Comparison of ENCODE assay signal across 9 cellular contexts in the genomic region with DNA sequence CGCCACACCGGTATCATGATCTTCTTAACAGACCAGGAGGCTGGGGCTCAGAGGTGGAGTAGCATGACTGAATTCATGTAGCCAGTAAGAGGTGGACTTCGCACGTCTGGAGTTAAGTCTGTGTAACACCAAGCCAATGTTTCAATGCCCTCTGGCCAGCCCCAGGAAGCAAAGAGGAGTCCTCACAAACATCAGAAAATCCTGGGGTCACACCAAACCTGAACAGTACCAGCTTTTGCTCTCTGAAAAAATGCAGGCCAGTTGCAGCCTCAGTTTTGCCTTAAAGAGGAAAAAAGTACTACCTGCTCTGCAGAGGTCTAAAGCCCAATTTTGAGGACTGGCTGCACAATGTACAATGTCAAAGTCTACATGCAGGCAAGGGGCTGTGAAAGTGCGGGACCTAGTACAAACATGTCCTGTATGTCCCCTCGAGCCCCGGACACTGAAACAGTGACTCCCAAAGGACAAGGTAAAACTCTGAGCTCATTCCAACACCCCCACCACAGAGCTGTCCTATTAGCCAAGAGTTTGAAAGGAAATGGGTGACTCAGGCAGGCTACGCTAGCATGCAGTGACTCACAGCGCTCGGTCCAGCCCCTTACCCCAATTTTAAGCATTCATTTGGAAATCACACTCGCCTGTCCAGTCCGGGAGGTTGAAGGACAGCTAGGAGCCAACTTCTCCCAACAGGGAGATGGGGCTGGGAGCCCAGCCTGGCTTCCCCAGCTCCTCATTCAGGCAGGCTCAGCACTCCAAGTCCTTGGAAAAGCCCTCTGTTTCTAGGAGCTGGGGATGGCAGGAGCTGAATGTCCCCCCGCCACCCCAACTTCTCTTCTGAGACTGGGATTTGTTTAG. TPM values are rescaled to one million over a fixed set of nuclear protein-coding genes. Genes with fewer than 3 reads are reported as not detected.
DNase-seq lines count a peak whose midpoint lies in the region; ATAC-seq, FAIRE-seq and TF ChIP-seq lines count a peak whose summit lies in the region.
"Had no signal": no experiment of that assay in that cellular context is flagged by ENCODE, and none has a peak within 500 bp of the region (broad histone marks: within the 10 kb centered on the region; RNA-seq: fewer than 3 reads in every experiment).

No MANE protein-coding gene starts in this region.

- H2AFZ ChIP-seq in K562 (ENCODE audit: low read depth, low read length): no peak overlapping the region; the same call in 1 of the 2 replicates

- peaks cover 15% of the 10 kb centered on the region; the same call in 2 of the 3 replicates for H3K79me2 ChIP-seq in K562 (ENCODE audit: control insufficient read depth, insufficient read depth, low read length)

- in situ Hi-C loops in K562 (cut with MboI): no loop called here

- H3K9me1 ChIP-seq in K562 (ENCODE audit: control insufficient read depth, insufficient read depth, low read length): no peaks in the 10 kb centered on the region

- intact Hi-C loops in K562 (cut with micrococcal nuclease): no loop called here
- intact Hi-C loops in left lung (cut with DNase I): no loop called here

- TF ChIP-seq POLR2A in K562 (conservative IDR thresholded peaks at IDR 0.05): peak; percentile 40; the same call in 1 of the 2 replicates
- TF ChIP-seq POLR2A in upper lobe of left lung (IDR thresholded peaks at IDR 0.05): peak in 3 of 4 donors; percentile 27 to 70 (median 52)

- H3K27ac ChIP-seq in K562 (ENCODE audit: extremely low read depth, low read depth, low read length): peak overlapping the region; percentile 86
- peak overlapping the region; percentile 75 to 79 for H3K27ac ChIP-seq in left lung
- peak overlapping the region; percentile 91 to 92 (median 92) for H3K27ac ChIP-seq in upper lobe of left lung

- H3K4me3 ChIP-seq in K562: no peak overlapping the region
- peak overlapping the region; percentile 17 to 66 for H3K4me3 ChIP-seq in left lung
- H3K4me3 ChIP-seq in upper lobe of left lung: peak overlapping the region in 3 of 4 donors; percentile 55 to 88 (median 74)

- ATAC-seq in K562: peak; percentile 63
- peak; percentile 17 for ATAC-seq in left lung
- peak; percentile 42 to 60 for ATAC-seq in upper lobe of left lung (ENCODE audit: low FRiP score in 2 of 2)
- no peak for ATAC-seq in HG02678 (IDR thresholded peaks at IDR 0.05; ENCODE audit: unreplicated experiment)

- H3K9me3 ChIP-seq in K562 (replicated peaks; ENCODE audit: control insufficient read depth, insufficient read depth, low read depth, low read length) (no peaks in the 10 kb centered on the region), left lung (no peaks in the 10 kb centered on the region), upper lobe of left lung (no peaks in the 10 kb centered on the region)

- H3K4me2 ChIP-seq in K562 (ENCODE audit: insufficient read depth, low read length): peak overlapping the region; percentile 50

- CTCF ChIA-PET in K562 (lab: Yijun Ruan, JAX; ENCODE audit: low intra/inter-chr PET ratio): no interaction called here

- no TSS peak for BruUV-seq in K562 (replicated peaks; lab: Mats Ljungman, UMichigan)

- peak in 10 of 14 donors; percentile 9 to 80 (median 56) for DNase-seq in C1 segment of cervical spinal cord (lab: John Stamatoyannopoulos, UW)
- DNase-seq in LHCN-M2 (ENCODE audit: low read depth): peak; percentile 87
- peak in 3 of 4 experiments; percentile 35 to 80 (median 68) for DNase-seq in K562 (ENCODE audit: extremely low read depth in 1 of 4, low spot score in 3 of 4)
- peak in 1 of 2 donors; percentile 69 for DNase-seq in left lung
- DNase-seq in upper lobe of left lung: peak in 1 of 2 donors; percentile 84
- DNase-seq in NCI-H2081 (lab: John Stamatoyannopoulos, UW): no peak
- no peak for DNase-seq in iPS-NIHi7 (ENCODE audit: extremely low spot score)

- H3K36me3 ChIP-seq in K562 (ENCODE audit: control insufficient read depth, insufficient read depth, low read length): peaks cover 9% of the 10 kb centered on the region; the same call in 2 of the 3 replicates
- H3K36me3 ChIP-seq in left lung: peaks cover 0 to 21% of the 10 kb centered on the region in 2 donors
- H3K36me3 ChIP-seq in upper lobe of left lung: peaks cover 0 to 15% (median 3%) of the 10 kb centered on the region in 4 donors

- FAIRE-seq in K562 (lab: Jason Lieb, UNC): peak; percentile 87

- WGBS in K562 (ENCODE audit: insufficient coverage, low coverage, missing lambda C conversion rate): 19% methylated on average over 13 of the region's 13 CpGs
- 49 to 51% methylated on average over 9 to 13 of the region's 13 CpGs for WGBS in upper lobe of left lung, 2 donors

- POLR2A ChIA-PET in K562 (lab: Yijun Ruan, JAX): interaction anchor here (0.6 to 1.9 kb wide), 10 partner anchors 9 to 425 kb away, joined by 3 to 7 read pairs (median 3); no protein-coding TSS in a partner anchor

- H3K4me1 ChIP-seq in K562 (replicated peaks in 1 of 2; ENCODE audit: control insufficient read depth in 2 of 2, insufficient read depth in 2 of 2, low read length in 2 of 2) (peaks cover 57 to 72% of the 10 kb centered on the region in 2 experiments), left lung (peaks cover 40 to 91% of the 10 kb centered on the region in 2 donors), upper lobe of left lung (peaks cover 66 to 87% (median 76%) of the 10 kb centered on the region in 4 donors)

- peaks cover 7% of the 10 kb centered on the region; the same call in 1 of the 2 replicates for H4K20me1 ChIP-seq in K562 (replicated peaks; ENCODE audit: control insufficient read depth, insufficient read depth, low read length)

- H3K27me3 ChIP-seq in K562 (ENCODE audit: control insufficient read depth in 2 of 2, insufficient read depth in 2 of 2, low read length in 2 of 2) (no peaks in the 10 kb centered on the region), left lung (peaks cover 0 to 12% of the 10 kb centered on the region in 2 donors), upper lobe of left lung (no peaks in the 10 kb centered on the region)

- TF ChIP-seq RAD21 in K562 (CRISPR knock-in tag; conservative IDR thresholded peaks at IDR 0.05 in 1 of 2, IDR thresholded peaks at IDR 0.05 in 1 of 2): no peak

- H3K9ac ChIP-seq in K562 (ENCODE audit: insufficient read depth in 1 of 2, low read depth in 2 of 2, low read length in 2 of 2): peak overlapping the region; percentile 46 to 52; a peak in 3 of 4 replicates

- no peak for TF ChIP-seq CTCF in K562 (IDR thresholded peaks at IDR 0.05 in 2 of 3, conservative IDR thresholded peaks at IDR 0.05 in 1 of 3; ENCODE audit: insufficient read depth in 2 of 3, low read depth in 1 of 3, low read length in 3 of 3)
- TF ChIP-seq CTCF in left lung (IDR thresholded peaks at IDR 0.05): no peak
- peak in 1 of 6 experiments; percentile 12 for TF ChIP-seq CTCF in upper lobe of left lung (IDR thresholded peaks at IDR 0.05)

- TF ChIP-seq EP300 in K562 (IDR thresholded peaks at IDR 0.05; ENCODE audit: low read length) (peak; percentile 63; the same call in 1 of the 2 replicates), upper lobe of left lung (IDR thresholded peaks at IDR 0.05) (peak in 1 of 4 donors; percentile 41)

RNA-seq across cellular contexts. Expression of a gene that starts 4.1 kb away (rescaled TPM):
- 102 and 126 TPM in 2 replicates for total RNA-seq in LHCN-M2 (2014; rRNA removed)
- polyA plus RNA-seq in LHCN-M2 (2012): 92.1 TPM
- total RNA-seq in K562 (2011; cell fraction: chromatin; rRNA removed; ENCODE audit: low replicate concordance): 3.6 and 8.4 TPM in 2 replicates
- 8.3 and 10.0 TPM in 2 replicates for total RNA-seq in K562 (2011; cell fraction: nucleolus; rRNA removed)
- total RNA-seq in K562 (2011; cell fraction: nucleoplasm; rRNA removed): 9.6 and 14.5 TPM in 2 replicates
- 6.0 and 6.9 TPM in 2 replicates for total RNA-seq in K562 (2014; rRNA removed)
- total RNA-seq in K562 (2014; rRNA removed; fragmentation: Illumina TruSeq; extraction: Trizol): 6.3 and 7.5 TPM in 2 replicates
- 8.9 and 9.7 TPM in 2 replicates for total RNA-seq in K562 (2015; rRNA removed; fragmentation: Illumina TruSeq; extraction: Trizol)
- 8.7 and 10.7 TPM in 2 replicates for total RNA-seq in K562 (2021)
- polyA plus RNA-seq in K562 (2011; rRNA removed): 4.7 and 5.3 TPM in 2 replicates
- polyA plus RNA-seq in K562 (2011; cell fraction: cytosol; rRNA removed): 3.7 and 4.4 TPM in 2 replicates
- polyA plus RNA-seq in K562 (2011; cell fraction: nucleus; rRNA removed): 2.4 and 3.4 TPM in 2 replicates
- 9.2 and 11.6 TPM in 2 replicates for polyA plus RNA-seq in K562 (2012)
- polyA plus RNA-seq in K562 (2014; fragmentation: Illumina TruSeq; extraction: Trizol): 7.8 and 8.4 TPM in 2 replicates
- 1 to 10 TPM; 2.1 to 4.2 TPM for polyA plus RNA-seq in K562 (2014; fragmentation: Nextera tagmentation; extraction: Ambion mirVana)
- 6.4 and 6.7 TPM in 2 replicates for polyA plus RNA-seq in K562 (2014; rRNA removed)
- polyA minus RNA-seq in K562 (2011; rRNA and poly(A)+ RNA removed): 9.0 and 9.1 TPM in 2 replicates
- 6.7 and 7.5 TPM in 2 replicates for polyA minus RNA-seq in K562 (2011; cell fraction: cytosol; rRNA and poly(A)+ RNA removed)
- 1.2 and 1.7 TPM in 2 replicates for polyA minus RNA-seq in K562 (2011; cell fraction: nucleus; rRNA and poly(A)+ RNA removed)
- total RNA-seq in left lung: 100 to 1,000 TPM; 199 to 329 TPM
- 100 to 1,000 TPM; 178 to 568 (median 291) TPM for total RNA-seq in upper lobe of left lung
- polyA plus RNA-seq: neural cell had no signal

RNA-seq across cellular contexts. Expression of a gene that starts 18.9 kb away (rescaled TPM):
- total RNA-seq in LHCN-M2 (2014; rRNA removed): 23.6 and 30.2 TPM in 2 replicates
- polyA plus RNA-seq in LHCN-M2 (2012): 16.2 TPM
- total RNA-seq in K562 (2011; cell fraction: chromatin; rRNA removed; ENCODE audit: low replicate concordance): 34.4 and 53.1 TPM in 2 replicates
- total RNA-seq in K562 (2011; cell fraction: nucleolus; rRNA removed): 52.6 and 58.5 TPM in 2 replicates
- total RNA-seq in K562 (2011; cell fraction: nucleoplasm; rRNA removed): 50.7 and 61.6 TPM in 2 replicates
- total RNA-seq in K562 (2014; rRNA removed): 11.1 and 17.5 TPM in 2 replicates
- 14.3 and 15.3 TPM in 2 replicates for total RNA-seq in K562 (2014; rRNA removed; fragmentation: Illumina TruSeq; extraction: Trizol)
- total RNA-seq in K562 (2015; rRNA removed; fragmentation: Illumina TruSeq; extraction: Trizol): 16.4 and 17.5 TPM in 2 replicates
- total RNA-seq in K562 (2021): 20.4 and 23.9 TPM in 2 replicates
- polyA plus RNA-seq in K562 (2011; rRNA removed): 18.2 and 20.2 TPM in 2 replicates
- polyA plus RNA-seq in K562 (2011; cell fraction: cytosol; rRNA removed): 35.0 and 82.1 TPM in 2 replicates
- 19.4 and 23.5 TPM in 2 replicates for polyA plus RNA-seq in K562 (2011; cell fraction: nucleus; rRNA removed)
- 13.0 and 20.4 TPM in 2 replicates for polyA plus RNA-seq in K562 (2012)
- 14.6 and 15.7 TPM in 2 replicates for polyA plus RNA-seq in K562 (2014; fragmentation: Illumina TruSeq; extraction: Trizol)
- 10 to 100 TPM; 16.4 to 25.2 TPM for polyA plus RNA-seq in K562 (2014; fragmentation: Nextera tagmentation; extraction: Ambion mirVana)
- polyA plus RNA-seq in K562 (2014; rRNA removed): 20.4 and 23.1 TPM in 2 replicates
- polyA minus RNA-seq in K562 (2011; rRNA and poly(A)+ RNA removed): 23.2 and 26.3 TPM in 2 replicates
- 15.1 and 22.5 TPM in 2 replicates for polyA minus RNA-seq in K562 (2011; cell fraction: cytosol; rRNA and poly(A)+ RNA removed)
- 19.5 and 28.4 TPM in 2 replicates for polyA minus RNA-seq in K562 (2011; cell fraction: nucleus; rRNA and poly(A)+ RNA removed)
- total RNA-seq in left lung: 10 to 100 TPM; 44.3 to 48.8 TPM
- total RNA-seq in upper lobe of left lung: 10 to 100 TPM; 31.0 to 61.4 (median 50.7) TPM

RNA-seq across cellular contexts. Expression of a gene that starts 34.0 kb away (rescaled TPM):
- total RNA-seq in LHCN-M2 (2014; rRNA removed): not detected in 2 replicates
- 0.32 TPM for polyA plus RNA-seq in LHCN-M2 (2012)
- total RNA-seq in K562 (2011; cell fraction: chromatin; rRNA removed; ENCODE audit: low replicate concordance): not detected in 2 replicates
- total RNA-seq in K562 (2011; cell fraction: nucleolus; rRNA removed): 0.39 and 0.50 TPM in 2 replicates
- 0.44 TPM in 1 of 2 replicates, not detected in the other for total RNA-seq in K562 (2011; cell fraction: nucleoplasm; rRNA removed)
- total RNA-seq in K562 (2014; rRNA removed): 0.05 TPM in 1 of 2 replicates, not detected in the other
- 0.04 and 0.22 TPM in 2 replicates for total RNA-seq in K562 (2014; rRNA removed; fragmentation: Illumina TruSeq; extraction: Trizol)
- total RNA-seq in K562 (2015; rRNA removed; fragmentation: Illumina TruSeq; extraction: Trizol): not detected in 2 replicates
- 0.20 TPM in 1 of 2 replicates, not detected in the other for total RNA-seq in K562 (2021)
- polyA plus RNA-seq in K562 (2011; rRNA removed): not detected in 2 replicates
- polyA plus RNA-seq in K562 (2011; cell fraction: cytosol; rRNA removed): 0.03 TPM in 1 of 2 replicates, not detected in the other
- polyA plus RNA-seq in K562 (2011; cell fraction: nucleus; rRNA removed): 0.04 and 0.11 TPM in 2 replicates
- polyA plus RNA-seq in K562 (2012): 0.22 and 0.31 TPM in 2 replicates
- 0.04 TPM in 1 of 2 replicates, not detected in the other for polyA plus RNA-seq in K562 (2014; fragmentation: Illumina TruSeq; extraction: Trizol)
- not detected for polyA plus RNA-seq in K562 (2014; fragmentation: Nextera tagmentation; extraction: Ambion mirVana)
- polyA plus RNA-seq in K562 (2014; rRNA removed): not detected in 2 replicates
- polyA minus RNA-seq in K562 (2011; rRNA and poly(A)+ RNA removed): 0.06 TPM in 1 of 2 replicates, not detected in the other
- not detected in 2 replicates for polyA minus RNA-seq in K562 (2011; cell fraction: cytosol; rRNA and poly(A)+ RNA removed)
- polyA minus RNA-seq in K562 (2011; cell fraction: nucleus; rRNA and poly(A)+ RNA removed): 0.11 and 0.67 TPM in 2 replicates
- under 1 TPM in 1 of 2 donors, not detected in 1; 0.44 TPM for total RNA-seq in left lung
- not detected for total RNA-seq in upper lobe of left lung
- polyA plus RNA-seq: neural cell had no signal

RNA-seq across cellular contexts. Expression of a gene that starts 36.0 kb away (rescaled TPM):
- total RNA-seq in LHCN-M2 (2014; rRNA removed) (0.23 TPM in 1 of 2 replicates, not detected in the other), K562 (2014; rRNA removed) (0.09 and 0.24 TPM in 2 replicates), K562 (2014; rRNA removed; fragmentation: Illumina TruSeq; extraction: Trizol) (not detected in 2 replicates), K562 (2015; rRNA removed; fragmentation: Illumina TruSeq; extraction: Trizol) (not detected in 2 replicates), K562 (2021) (0.13 TPM in 1 of 2 replicates, not detected in the other), left lung (under 1 TPM in 1 of 2 donors, not detected in 1; 0.23 TPM), upper lobe of left lung (under 1 TPM in 2 of 6 donors, not detected in 4; 0.30 to 0.44 TPM)
- polyA plus RNA-seq in LHCN-M2 (2012): 0.05 TPM
- total RNA-seq in K562 (2011; cell fraction: chromatin; rRNA removed; ENCODE audit: low replicate concordance): not detected in 2 replicates
- total RNA-seq in K562 (2011; cell fraction: nucleolus; rRNA removed): not detected in 2 replicates
- total RNA-seq in K562 (2011; cell fraction: nucleoplasm; rRNA removed): not detected in 2 replicates
- polyA plus RNA-seq in K562 (2011; rRNA removed) (not detected in 2 replicates), K562 (2014; fragmentation: Illumina TruSeq; extraction: Trizol) (not detected in 2 replicates), K562 (2014; fragmentation: Nextera tagmentation; extraction: Ambion mirVana) (not detected), K562 (2014; rRNA removed) (0.20 TPM in 1 of 2 replicates, not detected in the other)
- polyA plus RNA-seq in K562 (2011; cell fraction: cytosol; rRNA removed): 0.15 TPM in 1 of 2 replicates, not detected in the other
- 0.08 TPM in 1 of 2 replicates, not detected in the other for polyA plus RNA-seq in K562 (2011; cell fraction: nucleus; rRNA removed)
- 0.04 TPM in 1 of 2 replicates, not detected in the other for polyA plus RNA-seq in K562 (2012)
- polyA minus RNA-seq in K562 (2011; rRNA and poly(A)+ RNA removed): not detected in 2 replicates
- not detected in 2 replicates for polyA minus RNA-seq in K562 (2011; cell fraction: cytosol; rRNA and poly(A)+ RNA removed)
- not detected in 2 replicates for polyA minus RNA-seq in K562 (2011; cell fraction: nucleus; rRNA and poly(A)+ RNA removed)
- polyA plus RNA-seq: neural cell had no signal

RNA-seq across cellular contexts. Expression of a gene that starts 37.5 kb away (rescaled TPM):
- total RNA-seq in LHCN-M2 (2014; rRNA removed) (not detected in 2 replicates), K562 (2014; rRNA removed) (not detected in 2 replicates), K562 (2014; rRNA removed; fragmentation: Illumina TruSeq; extraction: Trizol) (not detected in 2 replicates), K562 (2015; rRNA removed; fragmentation: Illumina TruSeq; extraction: Trizol) (not detected in 2 replicates), K562 (2021) (not detected in 2 replicates), left lung (not detected), upper lobe of left lung (under 1 TPM in 2 of 6 donors, not detected in 4; 0.09 to 0.13 TPM)
- polyA plus RNA-seq in LHCN-M2 (2012): not detected
- total RNA-seq in K562 (2011; cell fraction: chromatin; rRNA removed; ENCODE audit: low replicate concordance): not detected in 2 replicates
- total RNA-seq in K562 (2011; cell fraction: nucleolus; rRNA removed): not detected in 2 replicates
- total RNA-seq in K562 (2011; cell fraction: nucleoplasm; rRNA removed): not detected in 2 replicates
- polyA plus RNA-seq in K562 (2011; rRNA removed) (not detected in 2 replicates), K562 (2014; fragmentation: Illumina TruSeq; extraction: Trizol) (not detected in 2 replicates), K562 (2014; fragmentation: Nextera tagmentation; extraction: Ambion mirVana) (not detected), K562 (2014; rRNA removed) (not detected in 2 replicates)
- polyA plus RNA-seq in K562 (2011; cell fraction: cytosol; rRNA removed): not detected in 2 replicates
- not detected in 2 replicates for polyA plus RNA-seq in K562 (2011; cell fraction: nucleus; rRNA removed)
- not detected in 2 replicates for polyA plus RNA-seq in K562 (2012)
- polyA minus RNA-seq in K562 (2011; rRNA and poly(A)+ RNA removed): not detected in 2 replicates
- not detected in 2 replicates for polyA minus RNA-seq in K562 (2011; cell fraction: cytosol; rRNA and poly(A)+ RNA removed)
- polyA minus RNA-seq in K562 (2011; cell fraction: nucleus; rRNA and poly(A)+ RNA removed): not detected in 2 replicates
- polyA plus RNA-seq: neural cell had no signal

Comparison
In these comparisons a context has a peak if more than half of its experiments do, and no peak if none do; other contexts are left out.
1. DNase-seq: peak in C1 segment of cervical spinal cord (10 of 14), LHCN-M2 (single experiment) and K562 (3 of 4); none in NCI-H2081 (0 of 2) and iPS-NIHi7 (single experiment).
2. Peak in every context shown above with its lines, with median percentiles within 50 percentile points of each other: H3K27ac ChIP-seq.